Comparison of ENCODE assay signal across 21 cellular contexts in the genomic region with DNA sequence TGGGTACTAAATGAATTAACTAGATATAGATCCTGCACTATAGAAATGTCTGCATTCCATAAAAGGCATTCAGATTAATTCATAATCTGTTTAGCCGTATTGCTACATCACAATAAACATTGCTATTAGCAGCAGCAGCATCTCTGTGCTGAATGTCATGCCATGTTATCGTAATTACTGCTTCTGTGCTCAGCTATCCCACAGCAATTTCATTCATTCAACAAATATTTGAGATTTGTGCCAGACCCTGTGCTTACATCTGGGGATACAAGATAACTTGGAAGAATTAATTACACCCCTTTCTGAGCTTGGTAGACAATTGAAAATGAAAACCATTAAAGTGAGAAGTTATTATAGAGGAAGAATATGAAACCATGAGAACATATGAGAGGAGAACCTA.
"Had no signal": no experiment of that assay in that cellular context is flagged by ENCODE, and none has a peak within 500 bp of the region (broad histone marks: within the 10 kb centered on the region; RNA-seq: fewer than 3 reads in every experiment).

No MANE protein-coding gene starts in this region.

- H3K27me3 ChIP-seq: colonic mucosa, esophagus squamous epithelium, ovary, sigmoid colon, spleen, testis, tibial artery had no signal

- DNase-seq: colonic mucosa; effector memory CD4-positive, alpha-beta T cell; erythroblast; esophagus squamous epithelium; head of caudate nucleus; left ventricle myocardium superior; lower lobe of right lung; natural killer cell; occipital lobe; ovary; posterior cingulate gyrus; psoas muscle; right cardiac atrium; sigmoid colon; spleen; stimulated activated CD4-positive, alpha-beta T cell treated with anti-CD3 and anti-CD28 coated beads, Interleukin-4, amount 100 ng/mL, for 4 hours; stimulated activated naive CD8-positive, alpha-beta T cell treated with anti-CD3 and anti-CD28 coated beads, Interleukin-15, Interleukin-2, amounts not matched to agents 100 U/mL and 50 U/mL, for 24 hours; substantia nigra; testis; tibial artery had no signal

- ATAC-seq: lower lobe of right lung; natural killer cell; psoas muscle; right cardiac atrium; stimulated activated memory B cell treated with anti-CD40 and anti-IgM and Interleukin-4, amounts not matched to agents 10 μg/mL and 1 μg/mL and 100 μg/mL, for 72 hours; stimulated activated naive CD8-positive, alpha-beta T cell treated with anti-CD3 and anti-CD28 coated beads, Interleukin-15, Interleukin-2, amounts not matched to agents 100 U/mL and 50 U/mL, for 24 hours had no signal

- H3K9me3 ChIP-seq: colonic mucosa, lower lobe of right lung, ovary, sigmoid colon, testis, tibial artery had no signal

- H3K4me3 ChIP-seq: colonic mucosa, esophagus squamous epithelium, lower lobe of right lung, ovary, psoas muscle, sigmoid colon, spleen, testis, tibial artery had no signal

- H3K36me3 ChIP-seq: colonic mucosa, esophagus squamous epithelium, lower lobe of right lung, ovary, sigmoid colon, spleen, tibial artery had no signal

- H3K27ac ChIP-seq: colonic mucosa, esophagus squamous epithelium, lower lobe of right lung, ovary, psoas muscle, sigmoid colon, spleen, testis, tibial artery had no signal

- H3K4me1 ChIP-seq: colonic mucosa, esophagus squamous epithelium, lower lobe of right lung, psoas muscle, sigmoid colon, spleen, testis, tibial artery had no signal
